10 cellular contexts compared by ENCODE assay signal in the genomic region with DNA sequence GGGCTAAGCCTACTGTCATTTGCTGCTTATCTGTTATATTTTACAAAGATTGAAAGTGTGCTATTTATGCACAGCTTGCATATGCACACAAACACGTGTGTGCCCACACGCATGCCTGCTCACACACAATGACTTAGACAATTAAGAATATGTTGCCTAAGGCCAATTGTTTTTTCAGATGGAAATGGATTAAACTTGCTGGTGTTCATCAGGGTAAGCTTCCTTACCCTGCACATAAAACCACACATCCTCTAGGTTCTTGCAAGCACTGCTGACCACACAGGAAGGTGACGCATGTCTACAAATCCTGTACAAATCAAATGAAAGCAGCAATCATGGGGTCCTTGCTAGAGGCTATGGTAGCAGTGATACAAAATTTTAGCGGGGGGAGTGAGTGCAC. TPM values are rescaled to one million over a fixed set of nuclear protein-coding genes. Genes with fewer than 3 reads are reported as not detected.
A peak's percentile ranks its signal among the peaks of the same experiment; 100 is the strongest.
DNase-seq lines count a peak whose midpoint lies in the region; TF ChIP-seq lines count a peak whose summit lies in the region.
"Had no signal": no experiment of that assay in that cellular context is flagged by ENCODE, and none has a peak within 500 bp of the region (broad histone marks: within the 10 kb centered on the region; RNA-seq: fewer than 3 reads in every experiment).

No MANE protein-coding gene starts in this region.

- H3K79me2 ChIP-seq in Karpas-422 (ENCODE audit: low read length): no peaks in the 10 kb centered on the region
- H3K79me2 ChIP-seq: parathyroid adenoma had no signal

- DNase-seq in GDM1 (lab: John Stamatoyannopoulos, UW): peak; percentile 49
- DNase-seq in RPMI7951 (ENCODE audit: low read depth): peak; percentile 99
- DNase-seq in retinal pigment epithelial cell (ENCODE audit: low read depth): peak; percentile 38
- DNase-seq in Karpas-422: no peak
- no peak for DNase-seq in NCI-H2081 treated with DMSO at 0.1 percent for 48 hours (lab: John Stamatoyannopoulos, UW)
- no peak for DNase-seq in SW480 (ENCODE audit: low spot score)
- DNase-seq in right atrium auricular region (ENCODE audit: low spot score): no peak

- H3K27me3 ChIP-seq in Karpas-422 (ENCODE audit: low read length): no peaks in the 10 kb centered on the region
- H3K27me3 ChIP-seq in right atrium auricular region: no peaks in the 10 kb centered on the region

- no peaks in the 10 kb centered on the region for H3K36me3 ChIP-seq in Karpas-422 (ENCODE audit: insufficient read depth, low read length)
- H3K36me3 ChIP-seq in right atrium auricular region: peaks cover 6% of the 10 kb centered on the region

- no peak overlapping the region for H3K4me3 ChIP-seq in retinal pigment epithelial cell (ENCODE audit: low read length)
- no peak overlapping the region for H3K4me3 ChIP-seq in Karpas-422 (ENCODE audit: low read length)
- no peak overlapping the region for H3K4me3 ChIP-seq in right atrium auricular region

- no peak overlapping the region for H3K4me2 ChIP-seq in Karpas-422 (ENCODE audit: low read depth, low read length, poor library complexity, severe bottlenecking)

- no peak overlapping the region for H2AFZ ChIP-seq in Karpas-422 (ENCODE audit: low read length)
- H2AFZ ChIP-seq: parathyroid adenoma had no signal

- TF ChIP-seq CTCF in retinal pigment epithelial cell (conservative IDR thresholded peaks at IDR 0.05; ENCODE audit: low read depth, low read length): no peak
- no peak for TF ChIP-seq CTCF in right atrium auricular region (IDR thresholded peaks at IDR 0.05)

- no peaks in the 10 kb centered on the region for H3K4me1 ChIP-seq in Karpas-422 (ENCODE audit: low read length)
- peaks cover 0 to 6% of the 10 kb centered on the region in 2 donors for H3K4me1 ChIP-seq in right atrium auricular region
- H3K4me1 ChIP-seq: parathyroid adenoma had no signal

- no peak overlapping the region for H3K9ac ChIP-seq in Karpas-422 (ENCODE audit: low read length)
- H3K9ac ChIP-seq: parathyroid adenoma had no signal

- H3K36me3 Mint-ChIP-seq in activated naive CD4-positive, alpha-beta T cell treated with anti-CD3 and anti-CD28 coated beads, Interleukin-2, amount 50 U/mL, for 24 hours: peaks cover 28% of the 10 kb centered on the region

- peaks cover 75% of the 10 kb centered on the region for H3K4me1 Mint-ChIP-seq in activated naive CD4-positive, alpha-beta T cell treated with anti-CD3 and anti-CD28 coated beads, Interleukin-2, amount 50 U/mL, for 24 hours

- peak overlapping the region; percentile 58 for H3K4me3 Mint-ChIP-seq in activated naive CD4-positive, alpha-beta T cell treated with anti-CD3 and anti-CD28 coated beads, Interleukin-2, amount 50 U/mL, for 24 hours

- H3K27ac ChIP-seq in Karpas-422 (ENCODE audit: low read length) (no peak overlapping the region), right atrium auricular region (no peak overlapping the region)
- H3K27ac ChIP-seq: parathyroid adenoma had no signal

- no peaks in the 10 kb centered on the region for H4K20me1 ChIP-seq in Karpas-422 (ENCODE audit: insufficient read depth, low read depth, low read length)

- H3K9me3 Mint-ChIP-seq in activated naive CD4-positive, alpha-beta T cell treated with anti-CD3 and anti-CD28 coated beads, Interleukin-2, amount 50 U/mL, for 24 hours: no peaks in the 10 kb centered on the region

- no peaks in the 10 kb centered on the region for H3K9me2 ChIP-seq in Karpas-422 (replicated peaks; ENCODE audit: insufficient read depth, low read length)

- peak overlapping the region; percentile 88 for H3K27ac Mint-ChIP-seq in activated naive CD4-positive, alpha-beta T cell treated with anti-CD3 and anti-CD28 coated beads, Interleukin-2, amount 50 U/mL, for 24 hours

- H3K9me3 ChIP-seq in Karpas-422 (ENCODE audit: low read length) (no peaks in the 10 kb centered on the region), right atrium auricular region (no peaks in the 10 kb centered on the region)

- no peaks in the 10 kb centered on the region for H3K27me3 Mint-ChIP-seq in activated naive CD4-positive, alpha-beta T cell treated with anti-CD3 and anti-CD28 coated beads, Interleukin-2, amount 50 U/mL, for 24 hours

RNA-seq across cellular contexts. Expression of a gene that starts 58.4 kb away (rescaled TPM):
- not detected in 2 replicates for total RNA-seq in RPMI7951 (2014; rRNA removed; shearing (Covaris generic))
- total RNA-seq in Karpas-422 (2014; rRNA removed; shearing (Covaris generic); ENCODE audit: low replicate concordance): 1.3 and 2.3 TPM in 2 replicates
- not detected for total RNA-seq in right atrium auricular region
- total RNA-seq: activated CD8-positive, alpha-beta memory T cell treated with anti-CD3 and anti-CD28 coated beads for 36 hours had no signal

Comparison
In these comparisons a context has a peak if more than half of its experiments do, and no peak if none do; other contexts are left out.
1. DNase-seq: peak in GDM1 (single experiment), RPMI7951 (single experiment) and retinal pigment epithelial cell (single experiment); none in Karpas-422 (single experiment), NCI-H2081 treated with DMSO at 0.1 percent for 48 hours (single experiment), SW480 (single experiment) and right atrium auricular region (single experiment).